29 cellular contexts compared by ENCODE assay signal in the genomic region with DNA sequence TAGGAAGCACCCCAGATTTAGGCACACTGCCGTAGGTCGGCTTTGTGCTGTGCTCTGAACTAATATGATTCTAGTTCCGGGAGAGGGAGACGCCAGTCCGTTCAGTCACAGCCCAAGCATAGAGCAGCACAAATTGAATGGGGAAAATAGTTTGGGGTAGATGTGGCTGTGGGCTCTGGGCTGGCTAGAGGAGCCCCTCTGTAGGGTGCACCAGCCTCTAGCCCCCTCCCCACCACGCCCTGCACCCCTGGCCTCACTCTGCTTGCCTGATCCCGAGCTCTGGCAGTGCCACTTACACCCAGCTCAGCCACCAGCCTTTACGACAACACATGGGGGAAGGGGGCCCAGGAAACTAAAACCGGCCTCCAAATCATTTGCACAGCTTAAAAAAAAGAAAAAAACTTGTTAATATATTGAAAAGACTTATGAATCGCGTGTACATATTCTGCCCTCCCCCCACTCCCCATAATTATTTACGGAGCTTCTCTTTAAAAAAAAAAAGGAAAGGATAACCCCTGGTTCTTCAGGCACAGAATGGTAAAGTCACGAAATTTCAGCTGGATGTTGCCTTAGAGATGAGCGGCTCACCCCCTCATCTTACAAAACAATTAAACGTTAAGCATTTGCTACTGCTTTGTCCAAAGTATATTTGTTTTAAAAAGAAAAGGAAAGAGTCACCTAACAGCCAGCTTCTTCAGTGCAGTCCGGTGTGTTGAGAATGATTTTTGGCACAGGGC. TPM values are rescaled to one million over a fixed set of nuclear protein-coding genes. Genes with fewer than 3 reads are reported as not detected.
DNase-seq lines count a peak whose midpoint lies in the region; ATAC-seq and TF ChIP-seq lines count a peak whose summit lies in the region.
"Had no signal": no experiment of that assay in that cellular context is flagged by ENCODE, and none has a peak within 500 bp of the region (broad histone marks: within the 10 kb centered on the region; RNA-seq: fewer than 3 reads in every experiment).

No MANE protein-coding gene starts in this region.

- peaks cover 83 to 93% (median 88%) of the 10 kb centered on the region in 3 donors for H3K27me3 Mint-ChIP-seq in CD14-positive monocyte (ENCODE audit: low read depth in 3 of 3)
- H3K27me3 Mint-ChIP-seq in neural crest cell (ENCODE audit: low read depth): peaks cover 90% of the 10 kb centered on the region

- H3K36me3 Mint-ChIP-seq in CD14-positive monocyte (peaks cover under 1 to 3% of the 10 kb centered on the region in 2 donors), neural crest cell (ENCODE audit: low read depth) (no peaks in the 10 kb centered on the region)
- H3K36me3 Mint-ChIP-seq: naive B cell, T-cell had no signal

- CTCF ChIA-PET in HEK293T (lab: Yijun Ruan, JAX): interaction anchor here (0.6 to 1.0 kb wide), 3 partner anchors 73 to 103 kb away, joined by 4 to 9 read pairs (median 4); no protein-coding TSS in a partner anchor

- TF ChIP-seq CTCF in CD14-positive monocyte (IDR thresholded peaks at IDR 0.05): no peak
- TF ChIP-seq CTCF in neural crest cell (conservative IDR thresholded peaks at IDR 0.05): no peak

- intact Hi-C loops in CD14-positive monocyte (cut with micrococcal nuclease): no loop called here

- H3K4me3 Mint-ChIP-seq in CD14-positive monocyte (peak overlapping the region in 1 of 2 donors; percentile 84), neural crest cell (peak overlapping the region; percentile 48)

- H3K4me1 Mint-ChIP-seq in CD14-positive monocyte: peaks cover 17% of the 10 kb centered on the region
- H3K4me1 Mint-ChIP-seq in neural crest cell: peaks cover 18% of the 10 kb centered on the region

- POLR2A ChIA-PET in HEK293T (lab: Yijun Ruan, JAX): interaction anchor here (1.8 kb wide), 1 partner anchor 73 kb away, joined by 5 read pairs; no protein-coding TSS in a partner anchor

- H3K9me3 Mint-ChIP-seq in CD14-positive monocyte (peaks cover 0 to 28% (median 12%) of the 10 kb centered on the region in 7 donors), neural crest cell (no peaks in the 10 kb centered on the region)
- H3K9me3 Mint-ChIP-seq: naive B cell, T-cell had no signal

- peaks cover 92% of the 10 kb centered on the region for H3K27me3 ChIP-seq in H7 (ENCODE audit: control insufficient read depth, insufficient read depth, low read length)

- no peak overlapping the region for H3K27ac Mint-ChIP-seq in CD14-positive monocyte
- no peak overlapping the region for H3K27ac Mint-ChIP-seq in neural crest cell (ENCODE audit: unreplicated experiment)
- H3K27ac Mint-ChIP-seq: T-cell had no signal

- DNase-seq in CD14-positive monocyte (ENCODE audit: low spot score) (peak; percentile 27), H7 (peak; percentile 44), ecto neural progenitor cell (ENCODE audit: low spot score) (peak; percentile 47), neural crest cell (ENCODE audit: low read depth, low spot score) (no peak), HEK293T (ENCODE audit: extremely low spot score) (no peak), GM19240 (ENCODE audit: insufficient read length, low spot score) (no peak)
- DNase-seq: activated CD4-positive, CD25-positive, alpha-beta regulatory T cell treated with anti-CD3 and anti-CD28 coated beads, Interleukin-2, amount 50 U/mL, for 72 hours; activated gamma-delta T cell treated with Interleukin-2 at 50 U/mL for 16 hours; activated T-cell treated with anti-CD3 and anti-CD28 coated beads, Interleukin-2, amount 50 U/mL, for 1 hour; BE2C; colonic mucosa; COR-L47; DMS79 treated with DMSO at 0.1 percent for 48 hours; foreskin melanocyte; KBM-7; naive B cell; NCI-H146; NCI-H2171; NCI-H524 treated with DMSO at 0.1 percent for 48 hours; T-cell had no signal

- ATAC-seq in GM21381 (IDR thresholded peaks at IDR 0.05; ENCODE audit: unreplicated experiment) (no peak), GM18498 (IDR thresholded peaks at IDR 0.05; ENCODE audit: unreplicated experiment) (no peak)
- ATAC-seq: GM12878, left lung, Panc1, psoas muscle, T-cell had no signal

- H3K4me3 ChIP-seq in H7 (ENCODE audit: insufficient read depth, low read depth, low read length): no peak overlapping the region
- H3K4me3 ChIP-seq: colonic mucosa, esophagus muscularis mucosa, GM12878, hepatocyte, left lung, psoas muscle had no signal

- H3K36me3 ChIP-seq in H7 (replicated peaks; ENCODE audit: control insufficient read depth, insufficient read depth, low read length): no peaks in the 10 kb centered on the region
- H3K36me3 ChIP-seq: BE2C, colonic mucosa, esophagus muscularis mucosa, left lung had no signal

TF ChIP-seq in HEK293T, 16 proteins besides CTCF, POLR2A, EP300 and RAD21:
- TF ChIP-seq FOXK2 (IDR thresholded peaks at IDR 0.05): no peak
- TF ChIP-seq FOXM1 (IDR thresholded peaks at IDR 0.05; ENCODE audit: borderline replicate concordance): no peak

RNA-seq across cellular contexts. Expression of gene LMX1B, which starts 3.4 kb away (rescaled TPM):
- polyA plus RNA-seq in CD14-positive monocyte: not detected
- 8.7 and 16.7 TPM in 2 replicates for total RNA-seq in H7 (2014; rRNA removed; shearing (Covaris generic))
- total RNA-seq in neural crest cell: 6.9 and 10.5 TPM in 2 replicates
- total RNA-seq: GM12878, hepatocyte, T-cell, ureter had no signal
- polyA plus RNA-seq: GM12878 had no signal

Comparison
In these comparisons a context has a peak if more than half of its experiments do, and no peak if none do; other contexts are left out.
1. DNase-seq: peak in CD14-positive monocyte (single experiment), H7 (single experiment) and ecto neural progenitor cell (single experiment); none in neural crest cell (single experiment), HEK293T (single experiment) and GM19240 (single experiment).